Comparison of ENCODE assay signal across 18 cellular contexts in genomic region chr7:40279991-40280390, GRCh38.
DNase-seq lines count a peak whose midpoint lies in the region; ATAC-seq, FAIRE-seq and TF ChIP-seq lines count a peak whose summit lies in the region.
"Had no signal": no experiment of that assay in that cellular context is flagged by ENCODE, and none has a peak within 500 bp of the region (broad histone marks: within the 10 kb centered on the region; RNA-seq: fewer than 3 reads in every experiment).

No MANE protein-coding gene starts in this region.

- no peak overlapping the region for H3K4me3 Mint-ChIP-seq in activated T-helper 2 cell treated with anti-CD3 and anti-CD28 coated beads, Interferon-gamma antibody, Interleukin-2, Interleukin-4, amounts not matched to agents 10 μg/mL and 5 μg/mL and 100 μg/mL, durations not matched to agents 14 hours and 24 hours and 36 hours (ENCODE audit: low read depth)
- H3K4me3 Mint-ChIP-seq: CD4-positive, CD25-positive, alpha-beta regulatory T cell; GM23338; H9 had no signal

- no peak overlapping the region for H3K27ac Mint-ChIP-seq in activated T-helper 2 cell treated with anti-CD3 and anti-CD28 coated beads, Interferon-gamma antibody, Interleukin-2, Interleukin-4, amounts not matched to agents 10 μg/mL and 5 μg/mL and 100 μg/mL, durations not matched to agents 14 hours and 24 hours and 36 hours
- H3K27ac Mint-ChIP-seq: CD4-positive, CD25-positive, alpha-beta regulatory T cell; GM23338; H9 had no signal

- no peak for TF ChIP-seq POLR2A in H54 (IDR thresholded peaks at IDR 0.05; ENCODE audit: low read depth, low read length)

- H3K27ac ChIP-seq in substantia nigra (ENCODE audit: low read depth, low read length, poor library complexity, severe bottlenecking): no peak overlapping the region
- H3K27ac ChIP-seq: BLaER1 treated with 17β-estradiol and CSF1 and Interleukin-3, amounts not matched to agents 10 nM and 100 nM had no signal

- H3K4me1 Mint-ChIP-seq in activated T-helper 2 cell treated with anti-CD3 and anti-CD28 coated beads, Interferon-gamma antibody, Interleukin-2, Interleukin-4, amounts not matched to agents 10 μg/mL and 5 μg/mL and 100 μg/mL, durations not matched to agents 14 hours and 24 hours and 36 hours (ENCODE audit: low read depth): no peaks in the 10 kb centered on the region
- H3K4me1 Mint-ChIP-seq: CD4-positive, CD25-positive, alpha-beta regulatory T cell; GM23338; H9 had no signal

- H3K36me3 Mint-ChIP-seq in activated T-helper 2 cell treated with anti-CD3 and anti-CD28 coated beads, Interferon-gamma antibody, Interleukin-2, Interleukin-4, amounts not matched to agents 10 μg/mL and 5 μg/mL and 100 μg/mL, durations not matched to agents 14 hours and 24 hours and 36 hours (ENCODE audit: low read depth): no peaks in the 10 kb centered on the region
- H3K36me3 Mint-ChIP-seq: CD4-positive, CD25-positive, alpha-beta regulatory T cell had no signal

- no peaks in the 10 kb centered on the region for H3K27me3 Mint-ChIP-seq in activated T-helper 2 cell treated with anti-CD3 and anti-CD28 coated beads, Interferon-gamma antibody, Interleukin-2, Interleukin-4, amounts not matched to agents 10 μg/mL and 5 μg/mL and 100 μg/mL, durations not matched to agents 14 hours and 24 hours and 36 hours (ENCODE audit: low read depth)

- ATAC-seq in GM21786 (IDR thresholded peaks at IDR 0.05; ENCODE audit: unreplicated experiment): no peak
- ATAC-seq: GM23338 had no signal

- DNase-seq in DMS53 treated with DMSO at 0.1 percent for 48 hours (lab: John Stamatoyannopoulos, UW; ENCODE audit: unreplicated experiment) (peak; percentile 7), H54 (ENCODE audit: insufficient read length, low spot score) (no peak), SW480 (ENCODE audit: low spot score) (peak; percentile 90), kidney tubule cell (ENCODE audit: low spot score) (peak; percentile 60), substantia nigra (lab: John Stamatoyannopoulos, UW) (no peak), NAMALWA (ENCODE audit: low spot score) (no peak)
- no peak for DNase-seq in activated T-helper 2 cell treated with anti-CD3 and anti-CD28 coated beads, Interferon-gamma antibody, Interleukin-2, Interleukin-4, amounts not matched to agents 10 μg/mL and 5 μg/mL and 100 μg/mL, durations not matched to agents 14 hours and 24 hours and 36 hours (ENCODE audit: low spot score)
- DNase-seq: ACHN; CD4-positive, CD25-positive, alpha-beta regulatory T cell; DMS79 treated with DMSO at 0.1 percent for 48 hours; EL; GDM1; H9; KBM-7 had no signal

- FAIRE-seq in H54 (lab: Jason Lieb, UNC): peak; percentile 55
- FAIRE-seq: GM12892 had no signal

- H3K9me3 Mint-ChIP-seq in activated T-helper 2 cell treated with anti-CD3 and anti-CD28 coated beads, Interferon-gamma antibody, Interleukin-2, Interleukin-4, amounts not matched to agents 10 μg/mL and 5 μg/mL and 100 μg/mL, durations not matched to agents 14 hours and 24 hours and 36 hours: peaks cover 4% of the 10 kb centered on the region
- H3K9me3 Mint-ChIP-seq: GM23338 had no signal

- intact Hi-C loops in activated T-helper 2 cell treated with anti-CD3 and anti-CD28 coated beads, Interferon-gamma antibody, Interleukin-2, Interleukin-4, amounts not matched to agents 10 μg/mL and 5 μg/mL and 100 μg/mL, durations not matched to agents 14 hours and 24 hours and 36 hours (cut with micrococcal nuclease): no loop called here

Comparison
In these comparisons a context has a peak if more than half of its experiments do, and no peak if none do; other contexts are left out.
1. DNase-seq: peak in DMS53 treated with DMSO at 0.1 percent for 48 hours (single experiment), SW480 (single experiment) and kidney tubule cell (single experiment); none in H54 (single experiment), substantia nigra (0 of 49), NAMALWA (single experiment) and activated T-helper 2 cell treated with anti-CD3 and anti-CD28 coated beads, Interferon-gamma antibody, Interleukin-2, Interleukin-4, amounts not matched to agents 10 μg/mL and 5 μg/mL and 100 μg/mL, durations not matched to agents 14 hours and 24 hours and 36 hours (single experiment).